Comparison of ENCODE assay signal across 1 cellular context in genomic region chr2:28649481-28650260, GRCh38.
TF ChIP-seq lines count a peak whose summit lies in the region.

No MANE protein-coding gene starts in this region.

TF ChIP-seq in GM12878, 131 proteins besides CTCF, POLR2A, EP300 and RAD21 (continued from another document):
- TF ChIP-seq NKRF (conservative IDR thresholded peaks at IDR 0.05) (no peak), PKNOX1 (IDR thresholded peaks at IDR 0.05) (peak; percentile 88), POLR2AphosphoS2 (IDR thresholded peaks at IDR 0.05; ENCODE audit: low read depth, low read length) (no peak), IRF4 (IDR thresholded peaks at IDR 0.05; ENCODE audit: low read depth, low read length) (peak; percentile 17; the same call in 1 of the 2 replicates), E2F8 (IDR thresholded peaks at IDR 0.05; ENCODE audit: low read depth, partially characterized antibody) (no peak), TCF7 (IDR thresholded peaks at IDR 0.05; ENCODE audit: borderline replicate concordance) (no peak), JUNB (IDR thresholded peaks at IDR 0.05) (peak; percentile 77), KDM1A (IDR thresholded peaks at IDR 0.05; ENCODE audit: borderline replicate concordance) (no peak), NR2F1 (conservative IDR thresholded peaks at IDR 0.05) (peak; percentile 45; the same call in 1 of the 2 replicates), ATF2 (IDR thresholded peaks at IDR 0.05; ENCODE audit: low read length) (peak; percentile 41), MLLT1 (IDR thresholded peaks at IDR 0.05) (no peak), HDAC2 (IDR thresholded peaks at IDR 0.05) (no peak), HCFC1 (IDR thresholded peaks at IDR 0.05; ENCODE audit: low read length) (no peak), ZBTB11 (CRISPR knock-in tag; IDR thresholded peaks at IDR 0.05) (no peak), NR2C2 (IDR thresholded peaks at IDR 0.05; ENCODE audit: borderline replicate concordance, control insufficient read depth, insufficient read length, low read depth) (no peak), ZNF592 (IDR thresholded peaks at IDR 0.05) (no peak), CEBPB (IDR thresholded peaks at IDR 0.05; ENCODE audit: borderline replicate concordance in 1 of 2, low read depth in 2 of 2, low read length in 2 of 2) (no peak), PAX8 (IDR thresholded peaks at IDR 0.05) (no peak), FOXK2 (IDR thresholded peaks at IDR 0.05) (no peak), CREM (IDR thresholded peaks at IDR 0.05; ENCODE audit: low read depth) (peak; percentile 64; the same call in 1 of the 2 replicates), EED (IDR thresholded peaks at IDR 0.05; ENCODE audit: low read depth) (no peak; the same call in 1 of the 2 replicates), CBX5 (IDR thresholded peaks at IDR 0.05; ENCODE audit: low read depth) (no peak), POLR2AphosphoS5 (IDR thresholded peaks at IDR 0.05; ENCODE audit: low read length) (no peak), RUNX3 (IDR thresholded peaks at IDR 0.05; ENCODE audit: low read length) (peak; percentile 37), SUPT20H (IDR thresholded peaks at IDR 0.05; ENCODE audit: borderline replicate concordance, control insufficient read depth, low read depth, low read length) (no peak), STAT1 (conservative IDR thresholded peaks at IDR 0.05) (no peak)
